ENCODE assay signal across 8 cellular contexts in the genomic region with DNA sequence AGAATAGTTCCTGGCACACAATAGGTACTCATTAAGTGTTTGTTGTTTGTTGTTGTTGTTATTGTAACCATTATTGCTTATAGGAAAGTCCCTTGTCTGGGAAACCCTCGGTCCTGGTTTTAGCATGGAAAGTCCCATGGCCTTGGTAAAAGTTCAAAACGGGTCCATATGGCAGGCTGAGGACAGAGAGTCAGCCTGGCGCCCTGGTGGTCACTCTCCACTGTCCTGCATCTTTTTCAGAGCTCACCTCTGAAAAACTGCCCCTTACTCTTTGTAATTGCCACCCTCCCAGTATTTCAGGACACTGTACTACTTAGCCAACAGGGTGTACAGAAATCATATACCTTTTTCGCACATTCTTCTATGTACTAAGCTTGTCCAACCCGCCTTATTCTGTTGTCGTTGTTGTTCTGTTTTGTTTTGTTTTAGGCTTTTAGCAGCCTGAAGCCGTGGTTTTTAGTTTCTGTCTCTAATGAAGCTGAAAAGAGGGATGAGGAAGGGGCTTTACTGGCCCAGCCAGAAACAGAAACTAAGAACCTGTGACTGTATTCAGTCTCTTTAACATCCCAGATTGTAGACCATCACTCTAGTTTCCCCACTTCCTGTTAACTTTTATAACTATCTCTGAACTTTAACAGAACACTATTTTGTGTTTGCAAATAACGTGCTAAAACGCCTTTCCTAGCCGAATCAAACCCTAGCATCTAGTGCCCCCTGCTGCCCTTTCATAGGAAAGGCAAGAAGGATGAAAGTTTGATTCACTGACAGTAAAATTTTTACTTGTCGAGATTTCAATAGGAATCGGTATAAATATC. TPM values are rescaled to one million over a fixed set of nuclear protein-coding genes. Genes with fewer than 3 reads are reported as not detected.
DNase-seq lines count a peak whose midpoint lies in the region; ATAC-seq and TF ChIP-seq lines count a peak whose summit lies in the region.

No MANE protein-coding gene starts in this region.

- peak; percentile 93 for TF ChIP-seq CTCF in HFFc6 (IDR thresholded peaks at IDR 0.05)

- POLR2A ChIA-PET in T-cell (lab: Charles Lee), result interaction anchor here in 1 of 2 donors (0.6 kb wide), 1 partner anchor 10 kb away, joined by 3 read pairs; no protein-coding TSS in a partner anchor

- H3K27ac Mint-ChIP-seq in HFFc6 (no peak overlapping the region), T-cell (no peak overlapping the region)

- H3K9me3 ChIP-seq in iPS DF 6.9 (ENCODE audit: control insufficient read depth, insufficient read depth, low read length), result no peaks in the 10 kb centered on the region

- H3K9me3 Mint-ChIP-seq in HFFc6 (no peaks in the 10 kb centered on the region), T-cell (no peaks in the 10 kb centered on the region)

- no CpG with 5 or more reads among the region's 12 CpGs for WGBS in iPS DF 6.9 (ENCODE audit: insufficient coverage, insufficient read length)

- in situ Hi-C loops in G401 (cut with HindIII; ENCODE audit: low sequenced_read_pairs), result loop anchor here (25.0 kb wide), 1 partner anchor 251 kb away; a partner anchor contains a TSS

- H3K4me3 ChIP-seq in iPS DF 6.9 (ENCODE audit: low read length) (no peak overlapping the region; the same call in 1 of the 2 replicates), skeletal muscle cell (ENCODE audit: low read depth, low read length) (peak overlapping the region; percentile 75)

- H3K4me1 Mint-ChIP-seq in HFFc6 (ENCODE audit: low read depth) (peaks cover 12% of the 10 kb centered on the region), T-cell (no peaks in the 10 kb centered on the region)

- H3K4me3 Mint-ChIP-seq in HFFc6, result no peak overlapping the region
- no peak overlapping the region for H3K4me3 Mint-ChIP-seq in T-cell

- ATAC-seq in T-cell (replicated peaks in 1 of 4), result peak; percentile 61 to 78 (median 74)

- peak; percentile 85 for DNase-seq in G401 (ENCODE audit: low spot score)
- DNase-seq in HFFc6, result peak; percentile 57
- DNase-seq in NCI-H1105 (lab: John Stamatoyannopoulos, UW), result peak; percentile 39
- DNase-seq in T-cell, result peak in 33 of 34 experiments; percentile 25 to 70 (median 50)
- DNase-seq in astrocyte of the hippocampus (ENCODE audit: low read depth, low spot score), result peak; percentile 82
- peak; percentile 67 for DNase-seq in iPS DF 6.9 (ENCODE audit: low read depth, low spot score)
- peak; percentile 37 for DNase-seq in skeletal muscle cell (ENCODE audit: low read depth)
- no peak for DNase-seq in mesenteric fat pad (ENCODE audit: low spot score)

- H3K36me3 Mint-ChIP-seq in HFFc6 (ENCODE audit: low read depth) (peaks cover 10% of the 10 kb centered on the region), T-cell (no peaks in the 10 kb centered on the region)

- H3K4me1 ChIP-seq in iPS DF 6.9 (ENCODE audit: control insufficient read depth, insufficient read depth, low read length), result 0 out of 2 replicates have a peak, but pooled peaks cover 2% of the 10 kb centered on the region

- H3K27me3 ChIP-seq in iPS DF 6.9 (ENCODE audit: control insufficient read depth, insufficient read depth, low read length), result peaks cover 3% of the 10 kb centered on the region; the same call in 1 of the 2 replicates

- H3K27me3 Mint-ChIP-seq in HFFc6 (ENCODE audit: insufficient read depth), result 0 out of 2 replicates have a peak, but pooled peaks cover 1% of the 10 kb centered on the region
- no peaks in the 10 kb centered on the region for H3K27me3 Mint-ChIP-seq in T-cell

- CTCF ChIA-PET in T-cell (lab: Charles Lee), result interaction anchor here (0.5 to 3.4 kb wide), 25 partner anchors 8 to 874 kb away, joined by 3 to 33 read pairs (median 4); a partner anchor contains a TSS

- no peaks in the 10 kb centered on the region for H3K36me3 ChIP-seq in iPS DF 6.9 (ENCODE audit: control insufficient read depth, insufficient read depth, low read length)

- no peak overlapping the region for H3K27ac ChIP-seq in iPS DF 6.9 (ENCODE audit: low read length)

RNA-seq across cellular contexts. Expression of a gene that starts 7.6 kb away (rescaled TPM):
- total RNA-seq in G401 (2014; rRNA removed; shearing (Covaris generic)), result 47.1 and 61.1 TPM in 2 replicates
- total RNA-seq in HFFc6 (2021; fragmentation: NEBNext Ultra II Directional; extraction: Animal tissue kit (Norgen Biotek cat#: 25700)), result 10 to 100 TPM; 36.3 to 48.0 (median 45.0) TPM
- total RNA-seq in T-cell (10 to 100 TPM in 2 of 5 donors, 1 to 10 TPM in 3; 4.1 to 11.6 (median 9.2) TPM), mesenteric fat pad (12.6 TPM)
